9 cellular contexts compared by ENCODE assay signal in genomic region chr17:41691031-41691777, GRCh38. TPM values are rescaled to one million over a fixed set of nuclear protein-coding genes. Genes with fewer than 3 reads are reported as not detected.
DNase-seq lines count a peak whose midpoint lies in the region; ATAC-seq and TF ChIP-seq lines count a peak whose summit lies in the region.
"Had no signal": no experiment of that assay in that cellular context is flagged by ENCODE, and none has a peak within 500 bp of the region (broad histone marks: within the 10 kb centered on the region; RNA-seq: fewer than 3 reads in every experiment).

No MANE protein-coding gene starts in this region.

- H3K9me2 ChIP-seq in PC-3 (replicated peaks; ENCODE audit: low read length), result no peaks in the 10 kb centered on the region
- H3K9me2 ChIP-seq in neural cell (ENCODE audit: insufficient read depth, low read length), result no peaks in the 10 kb centered on the region

- BruUV-seq in Calu3 (replicated peaks; lab: Mats Ljungman, UMichigan), result no TSS peak
- BruUV-seq in PC-3 (replicated peaks; lab: Mats Ljungman, UMichigan), result no TSS peak

- peaks cover 6% of the 10 kb centered on the region; the same call in 1 of the 2 replicates for H3K4me1 ChIP-seq in PC-3 (ENCODE audit: insufficient read depth, low read length)

- H3K4me2 ChIP-seq in PC-3 (ENCODE audit: low read length) (peak overlapping the region; percentile 96; the same call in 1 of the 2 replicates), neural cell (ENCODE audit: low read length) (no peak overlapping the region)

- CTCF ChIA-PET in Calu3 (lab: Charles Lee) (interaction anchor here (0.6 to 4.3 kb wide), 5 partner anchors 13 to 1565 kb away, joined by 3 to 139 read pairs (median 4); no protein-coding TSS in a partner anchor), PC-3 (lab: Charles Lee) (interaction anchor here (0.7 kb wide), 1 partner anchor 227 kb away, joined by 3 read pairs; the partner anchor contains the start of gene ACLY)

- H3K36me3 Mint-ChIP-seq in Calu3 (ENCODE audit: insufficient read depth, unreplicated experiment), result peaks cover 86% of the 10 kb centered on the region

- no peak for TF ChIP-seq RAD21 in neural cell (conservative IDR thresholded peaks at IDR 0.05)

- no peak overlapping the region for H2AFZ ChIP-seq in PC-3 (ENCODE audit: low read length)
- H2AFZ ChIP-seq in neural cell (ENCODE audit: low read depth, low read length), result no peak overlapping the region

- H3F3A ChIP-seq in PC-3 (ENCODE audit: low read length, unreplicated experiment), result peaks cover 33% of the 10 kb centered on the region
- H3F3A ChIP-seq in neural cell (ENCODE audit: insufficient read depth, low read length, poor library complexity, severe bottlenecking), result peaks cover 3% of the 10 kb centered on the region

- H3K27me3 Mint-ChIP-seq in Calu3 (ENCODE audit: unreplicated experiment), result no peaks in the 10 kb centered on the region

- H3K79me2 ChIP-seq in PC-3 (ENCODE audit: low read length) (peaks cover 28% of the 10 kb centered on the region), neural cell (replicated peaks; ENCODE audit: insufficient read depth, low read length) (peaks cover 19% of the 10 kb centered on the region)

- intact Hi-C loops in Calu3 (cut with micrococcal nuclease; ENCODE audit: unreplicated experiment) (no loop called here), PC-3 (cut with micrococcal nuclease) (no loop called here)

- H4K20me1 ChIP-seq in PC-3 (ENCODE audit: low read length) (peaks cover 32% of the 10 kb centered on the region), neural cell (ENCODE audit: insufficient read depth) (peaks cover 22% of the 10 kb centered on the region)

- no peak for TF ChIP-seq CTCF in Calu3 (IDR thresholded peaks at IDR 0.05; ENCODE audit: unreplicated experiment)
- no peak for TF ChIP-seq CTCF in PC-3 (conservative IDR thresholded peaks at IDR 0.05; ENCODE audit: low read depth, low read length)
- no peak for TF ChIP-seq CTCF in choroid plexus epithelial cell (conservative IDR thresholded peaks at IDR 0.05; ENCODE audit: low read depth, low read length)
- TF ChIP-seq CTCF in neural cell (IDR thresholded peaks at IDR 0.05; ENCODE audit: poor library complexity, severe bottlenecking), result no peak

- H3K9me3 Mint-ChIP-seq in Calu3 (ENCODE audit: low read depth, unreplicated experiment), result no peaks in the 10 kb centered on the region

- H3K27ac ChIP-seq in PC-3 (ENCODE audit: low read length) (no peak overlapping the region), neural cell (ENCODE audit: low read length) (no peak overlapping the region)

- H3K27ac Mint-ChIP-seq in Calu3 (ENCODE audit: unreplicated experiment), result peak overlapping the region; percentile 99

- no peak for TF ChIP-seq EP300 in neural cell (conservative IDR thresholded peaks at IDR 0.05; ENCODE audit: poor library complexity, severe bottlenecking)

- H3K9me3 ChIP-seq in PC-3 (ENCODE audit: low read length) (no peaks in the 10 kb centered on the region), neural cell (ENCODE audit: low read length) (no peaks in the 10 kb centered on the region)
- H3K9me3 ChIP-seq: left lung had no signal

- no peak overlapping the region for H3K9ac ChIP-seq in PC-3 (ENCODE audit: low read length)
- H3K9ac ChIP-seq in neural cell (ENCODE audit: low read length), result peak overlapping the region; percentile 100

- ATAC-seq in PC-3, result no peak
- no peak for ATAC-seq in HG02885 (IDR thresholded peaks at IDR 0.05; ENCODE audit: poor library complexity, unreplicated experiment)
- ATAC-seq: left lung had no signal

- peak overlapping the region; percentile 86 for H3K4me3 Mint-ChIP-seq in Calu3 (ENCODE audit: low read depth, unreplicated experiment)

- H3K4me3 ChIP-seq in PC-3 (ENCODE audit: low read length) (peak overlapping the region; percentile 97; the same call in 1 of the 2 replicates), choroid plexus epithelial cell (ENCODE audit: low read depth, low read length) (peak overlapping the region; percentile 28), neural cell (ENCODE audit: low read length) (peak overlapping the region; percentile 95)

- DNase-seq in Calu3 (no peak), PC-3 (no peak), choroid plexus epithelial cell (ENCODE audit: low read depth) (peak; percentile 20), NCI-H524 (lab: John Stamatoyannopoulos, UW) (no peak), DMS153 treated with DMSO at 0.1 percent for 48 hours (lab: John Stamatoyannopoulos, UW; ENCODE audit: unreplicated experiment) (no peak), NOMO-1 (lab: John Stamatoyannopoulos, UW; ENCODE audit: unreplicated experiment in 2 of 2) (no peak)
- DNase-seq: left lung had no signal

- H3K36me3 ChIP-seq in PC-3 (ENCODE audit: low read depth, low read length) (peaks cover 33% of the 10 kb centered on the region), neural cell (ENCODE audit: insufficient read depth, low read length) (peaks cover 19% of the 10 kb centered on the region)

- H3K27me3 ChIP-seq in PC-3 (ENCODE audit: low read length), result no peaks in the 10 kb centered on the region
- H3K27me3 ChIP-seq in neural cell (ENCODE audit: insufficient read depth, low read depth, low read length), result no peaks in the 10 kb centered on the region
- H3K27me3 ChIP-seq: left lung had no signal

- POLR2A ChIA-PET in PC-3 (lab: Charles Lee; ENCODE audit: unreplicated experiment), result no interaction called here

- H3K4me1 Mint-ChIP-seq in Calu3 (ENCODE audit: low read depth, unreplicated experiment), result peaks cover 49% of the 10 kb centered on the region

TF ChIP-seq in neural cell, 6 proteins besides CTCF, POLR2A, EP300 and RAD21:
- TF ChIP-seq REST (IDR thresholded peaks at IDR 0.05; ENCODE audit: borderline replicate concordance) (no peak), EZH2 (IDR thresholded peaks at IDR 0.05; ENCODE audit: borderline replicate concordance, insufficient read depth, low read length, poor library complexity, severe bottlenecking) (no peak), TAF1 (IDR thresholded peaks at IDR 0.05; ENCODE audit: low read depth) (no peak), POLR2AphosphoS5 (IDR thresholded peaks at IDR 0.05) (no peak), MXI1 (conservative IDR thresholded peaks at IDR 0.05; ENCODE audit: poor library complexity, severe bottlenecking) (no peak), SMC3 (conservative IDR thresholded peaks at IDR 0.05; ENCODE audit: poor library complexity) (no peak)

RNA-seq across cellular contexts. Expression of gene EIF1, which starts 2.5 kb away (rescaled TPM):
- total RNA-seq in Calu3 (2022), result 807 and 937 TPM in 2 replicates
- 88.7 and 95.9 TPM in 2 replicates for total RNA-seq in PC-3 (2014; rRNA removed)
- 257 and 258 TPM in 2 replicates for polyA plus RNA-seq in neural cell
- polyA minus RNA-seq in neural cell, result 199 and 224 TPM in 2 replicates

RNA-seq across cellular contexts. Expression of gene GAST, which starts 20.9 kb away (rescaled TPM):
- total RNA-seq in Calu3 (2022) (not detected in 2 replicates), PC-3 (2014; rRNA removed) (not detected in 2 replicates)
- polyA plus RNA-seq in neural cell, result not detected in 2 replicates
- polyA minus RNA-seq in neural cell, result not detected in 2 replicates
- total RNA-seq: left lung had no signal

RNA-seq across cellular contexts. Expression of gene HAP1, which starts 43.2 kb away (rescaled TPM):
- total RNA-seq in Calu3 (2022) (0.86 and 1.2 TPM in 2 replicates), PC-3 (2014; rRNA removed) (1.2 and 1.4 TPM in 2 replicates)
- polyA plus RNA-seq in neural cell, result 0.79 and 1.5 TPM in 2 replicates
- 0.97 and 1.0 TPM in 2 replicates for polyA minus RNA-seq in neural cell

Comparison
In these comparisons a context has a peak if more than half of its experiments do, and no peak if none do; other contexts are left out.
1. H3K4me3 ChIP-seq: peak in every context shown above with its lines; median percentile 97 in PC-3; 95 in neural cell; 28 in choroid plexus epithelial cell.